Comparison of ENCODE assay signal across 14 cellular contexts in genomic region chr6:106858653-106859092, GRCh38.
DNase-seq lines count a peak whose midpoint lies in the region; ATAC-seq, FAIRE-seq and TF ChIP-seq lines count a peak whose summit lies in the region.
"Had no signal": no experiment of that assay in that cellular context is flagged by ENCODE, and none has a peak within 500 bp of the region (broad histone marks: within the 10 kb centered on the region; RNA-seq: fewer than 3 reads in every experiment).

No MANE protein-coding gene starts in this region.

- no peak overlapping the region for H3K4me3 ChIP-seq in A549
- H3K4me3 ChIP-seq: GM23338 had no signal

- POLR2A ChIA-PET in A549 (lab: Yijun Ruan, JAX) = no interaction called here

- peak in 1 of 2 experiments; percentile 71; a peak in 3 of 6 replicates for ATAC-seq in A549
- no peak for ATAC-seq in GM21515 (IDR thresholded peaks at IDR 0.05; ENCODE audit: unreplicated experiment)
- ATAC-seq in Right ventricle myocardium superior (ENCODE audit: poor library complexity) = no peak
- ATAC-seq: GM23338 had no signal

- peak overlapping the region; percentile 41; the same call in 1 of the 3 replicates for H3K4me2 ChIP-seq in A549
- H3K4me2 ChIP-seq: GM23338 had no signal

- DNase-seq in A549 (ENCODE audit: low read depth in 1 of 2, low spot score in 1 of 2) = peak in 1 of 2 experiments; percentile 68
- peak; percentile 49 for DNase-seq in HK-2 (ENCODE audit: unreplicated experiment)
- DNase-seq in astrocyte of the hippocampus (ENCODE audit: low read depth, low spot score) = peak; percentile 11
- peak; percentile 53 for DNase-seq in iris pigment epithelial cell (ENCODE audit: low read depth)
- no peak for DNase-seq in Right ventricle myocardium superior
- no peak for DNase-seq in NCI-H2081 treated with DMSO at 0.1 percent for 48 hours (lab: John Stamatoyannopoulos, UW)
- no peak for DNase-seq in midbrain (lab: John Stamatoyannopoulos, UW)
- DNase-seq: activated CD4-positive, alpha-beta T cell treated with anti-CD3 and anti-CD28 coated beads, Interleukin-2, amount 50 U/mL, for 4 hours; activated naive CD4-positive, alpha-beta T cell treated with Interleukin-2 at 50 U/mL for 16 hours; naive B cell; NCI-H524; stimulated activated CD4-positive, alpha-beta T cell treated with anti-CD3 and anti-CD28 coated beads, Interleukin-12 subunit alpha, Interleukin-12 subunit beta, amount 100 ng/mL, for 4 hours had no signal

- no peak for TF ChIP-seq EP300 in A549 (IDR thresholded peaks at IDR 0.05)

- CTCF ChIA-PET in A549 (lab: Yijun Ruan, JAX) = no interaction called here

- TF ChIP-seq POLR2A in A549 (IDR thresholded peaks at IDR 0.05; ENCODE audit: low read length) = no peak

- no peak for TF ChIP-seq CTCF in A549 (IDR thresholded peaks at IDR 0.05)

- intact Hi-C loops in Right ventricle myocardium superior (cut with DNase I) = no loop called here

- TF ChIP-seq RAD21 in A549 (conservative IDR thresholded peaks at IDR 0.05 in 1 of 2, IDR thresholded peaks at IDR 0.05 in 1 of 2) = no peak

- H3K27ac ChIP-seq in A549 = peak overlapping the region; percentile 54 to 68

- FAIRE-seq in A549 (lab: Jason Lieb, UNC) = no peak

- peaks cover 19% of the 10 kb centered on the region; the same call in 2 of the 3 replicates for H3K4me1 ChIP-seq in A549

- H3K9me3 ChIP-seq in A549 = peaks cover 4% of the 10 kb centered on the region; the same call in 1 of the 3 replicates

- 45% methylated on average over 3 of the region's 3 CpGs for WGBS in A549 (ENCODE audit: missing lambda C conversion rate)

TF ChIP-seq in A549, 52 proteins besides CTCF, POLR2A, EP300 and RAD21:
- TF ChIP-seq MAFK (IDR thresholded peaks at IDR 0.05; ENCODE audit: partially characterized antibody) (peak; percentile 82), E2F6 (IDR thresholded peaks at IDR 0.05; ENCODE audit: borderline replicate concordance, low read depth) (no peak)

Comparison
In these comparisons a context has a peak if more than half of its experiments do, and no peak if none do; other contexts are left out.
1. DNase-seq: peak in HK-2 (single experiment), astrocyte of the hippocampus (single experiment) and iris pigment epithelial cell (single experiment); none in Right ventricle myocardium superior (single experiment), NCI-H2081 treated with DMSO at 0.1 percent for 48 hours (single experiment) and midbrain (single experiment).